In the genomic region with DNA sequence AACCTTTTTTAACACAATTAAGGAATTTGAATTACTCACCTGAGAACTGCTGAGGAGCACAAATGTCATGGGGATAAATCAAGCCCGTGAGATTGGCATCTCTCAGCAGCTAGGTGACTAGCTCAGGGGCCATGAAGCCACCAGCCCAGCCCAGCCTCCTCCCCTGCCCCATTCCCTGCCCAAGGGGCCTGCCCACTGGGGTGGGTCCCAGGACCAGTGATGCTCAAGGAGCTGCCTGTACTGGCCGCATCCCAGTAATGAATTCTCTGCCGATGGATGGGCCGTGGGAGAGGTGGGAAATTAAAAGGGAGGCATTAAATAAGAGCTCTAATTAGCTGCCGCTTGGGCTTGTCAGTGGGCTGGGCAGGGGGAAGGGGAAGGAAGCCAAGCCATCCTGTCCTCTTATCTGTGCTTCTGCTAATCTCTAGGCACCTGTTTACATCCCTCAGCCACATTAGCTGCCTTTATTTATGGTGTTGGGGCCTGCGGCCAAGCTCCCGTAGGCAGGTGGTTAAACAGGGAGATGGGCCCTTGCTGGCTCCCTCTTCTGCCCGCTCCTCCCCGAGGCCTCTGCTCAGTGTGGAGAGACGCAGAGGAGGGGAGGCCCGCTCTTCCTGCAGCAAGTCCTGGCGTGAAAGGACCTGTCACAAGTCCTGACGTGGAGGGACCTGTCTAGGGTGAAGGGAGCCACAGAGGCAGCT, we compare ENCODE assay signal across 13 cellular contexts. TPM values are rescaled to one million over a fixed set of nuclear protein-coding genes. Genes with fewer than 3 reads are reported as not detected.
DNase-seq lines count a peak whose midpoint lies in the region; ATAC-seq and TF ChIP-seq lines count a peak whose summit lies in the region.
"Had no signal": no experiment of that assay in that cellular context is flagged by ENCODE, and none has a peak within 500 bp of the region (broad histone marks: within the 10 kb centered on the region; RNA-seq: fewer than 3 reads in every experiment).

No MANE protein-coding gene starts in this region.

- no peak overlapping the region for H3K9ac ChIP-seq in smooth muscle cell (ENCODE audit: low read depth)

- no peaks in the 10 kb centered on the region for H3F3A ChIP-seq in smooth muscle cell (ENCODE audit: low read depth)

- peaks cover 16% of the 10 kb centered on the region; the same call in 1 of the 2 replicates for H3K36me3 Mint-ChIP-seq in HFFc6 (ENCODE audit: low read depth)

- H3K4me2 ChIP-seq in smooth muscle cell = no peak overlapping the region

- H3K9me3 Mint-ChIP-seq in HFFc6 = no peaks in the 10 kb centered on the region
- H3K9me3 Mint-ChIP-seq: activated naive CD4-positive, alpha-beta T cell treated with anti-CD3 and anti-CD28 coated beads, Interleukin-2, amount 10 ng/mL, durations not matched to agents 7 days and 5 days; T-helper 2 cell treated with Interferon-gamma antibody and Interleukin-4, amounts not matched to agents 5 μg/mL and 100 μg/mL, for 36 hours had no signal

- H3K79me2 ChIP-seq in smooth muscle cell (ENCODE audit: low read depth) = no peaks in the 10 kb centered on the region

- H3K27ac ChIP-seq in SJCRH30 (peak overlapping the region; percentile 74), foreskin keratinocyte (no peak overlapping the region), smooth muscle cell (ENCODE audit: low read depth) (no peak overlapping the region)
- H3K27ac ChIP-seq: stomach had no signal

- 88% methylated on average over 13 of the region's 13 CpGs for WGBS in smooth muscle cell (ENCODE audit: low lambda C conversion rate)

- H3K4me1 Mint-ChIP-seq in HFFc6 (ENCODE audit: low read depth) = no peaks in the 10 kb centered on the region
- H3K4me1 Mint-ChIP-seq: activated naive CD4-positive, alpha-beta T cell treated with anti-CD3 and anti-CD28 coated beads, Interleukin-2, amount 10 ng/mL, durations not matched to agents 7 days and 5 days had no signal

- TF ChIP-seq CTCF in foreskin keratinocyte (conservative IDR thresholded peaks at IDR 0.05) (peak; percentile 31), smooth muscle cell (IDR thresholded peaks at IDR 0.05; ENCODE audit: borderline replicate concordance, insufficient read depth, poor library complexity, severe bottlenecking) (no peak), HFFc6 (IDR thresholded peaks at IDR 0.05) (no peak)

- ATAC-seq in foreskin keratinocyte = peak; percentile 36
- ATAC-seq: activated CD8-positive, alpha-beta T cell treated with anti-CD3 and anti-CD28 coated beads, Interleukin-2, amount 10 ng/mL, durations not matched to agents 7 days and 5 days had no signal

- H3K27ac Mint-ChIP-seq in HFFc6 = no peak overlapping the region
- H3K27ac Mint-ChIP-seq: activated CD8-positive, alpha-beta T cell treated with anti-CD3 and anti-CD28 coated beads, Interleukin-2, amount 10 ng/mL, durations not matched to agents 7 days and 5 days; activated naive CD4-positive, alpha-beta T cell treated with anti-CD3 and anti-CD28 coated beads, Interleukin-2, amount 10 ng/mL, durations not matched to agents 7 days and 5 days; T-helper 2 cell treated with Interferon-gamma antibody and Interleukin-4, amounts not matched to agents 5 μg/mL and 100 μg/mL, for 36 hours had no signal

- DNase-seq in D341Med (ENCODE audit: low spot score) (peak; percentile 78), NCI-H2081 (lab: John Stamatoyannopoulos, UW) (peak; percentile 83 to 95), SJCRH30 (peak; percentile 93 to 98), foreskin keratinocyte (peak in 1 of 2 donors; percentile 45), activated gamma-delta T cell (lab: John Stamatoyannopoulos, UW) (no peak), smooth muscle cell (lab: John Stamatoyannopoulos, UW; ENCODE audit: unreplicated experiment) (no peak), DMS53 (lab: John Stamatoyannopoulos, UW) (no peak), HFFc6 (no peak)
- DNase-seq: activated CD8-positive, alpha-beta T cell treated with anti-CD3 and anti-CD28 coated beads, Interleukin-2, amount 10 ng/mL, durations not matched to agents 7 days and 5 days; activated naive CD4-positive, alpha-beta T cell treated with anti-CD3 and anti-CD28 coated beads, Interleukin-2, amount 10 ng/mL, durations not matched to agents 7 days and 5 days; AML-193; stomach had no signal

- H4K20me1 ChIP-seq in smooth muscle cell (ENCODE audit: low read depth) = no peaks in the 10 kb centered on the region

- H3K36me3 ChIP-seq in SJCRH30 = peaks cover 73% of the 10 kb centered on the region
- H3K36me3 ChIP-seq in smooth muscle cell (ENCODE audit: low read depth) = no peaks in the 10 kb centered on the region

- peaks cover 6% of the 10 kb centered on the region for H3K27me3 Mint-ChIP-seq in HFFc6 (ENCODE audit: insufficient read depth)
- H3K27me3 Mint-ChIP-seq: activated naive CD4-positive, alpha-beta T cell treated with anti-CD3 and anti-CD28 coated beads, Interleukin-2, amount 10 ng/mL, durations not matched to agents 7 days and 5 days had no signal

- H3K27me3 ChIP-seq in SJCRH30 (no peaks in the 10 kb centered on the region), foreskin keratinocyte (no peaks in the 10 kb centered on the region), smooth muscle cell (ENCODE audit: low read depth) (no peaks in the 10 kb centered on the region)
- H3K27me3 ChIP-seq: stomach had no signal

- H3K4me3 ChIP-seq in SJCRH30 (no peak overlapping the region), smooth muscle cell (no peak overlapping the region)
- H3K4me3 ChIP-seq: stomach had no signal

- no peak overlapping the region for H2AFZ ChIP-seq in smooth muscle cell (ENCODE audit: low read depth)

- H3K9me3 ChIP-seq in SJCRH30 (replicated peaks) = no peaks in the 10 kb centered on the region
- H3K9me3 ChIP-seq in smooth muscle cell (replicated peaks; ENCODE audit: low read depth) = no peaks in the 10 kb centered on the region
- H3K9me3 ChIP-seq: stomach had no signal

- H3K4me1 ChIP-seq in SJCRH30 (peaks cover 23% of the 10 kb centered on the region), foreskin keratinocyte (no peaks in the 10 kb centered on the region), smooth muscle cell (ENCODE audit: low read depth) (no peaks in the 10 kb centered on the region)
- H3K4me1 ChIP-seq: stomach had no signal

- no peak overlapping the region for H3K4me3 Mint-ChIP-seq in HFFc6
- H3K4me3 Mint-ChIP-seq: activated CD8-positive, alpha-beta T cell treated with anti-CD3 and anti-CD28 coated beads, Interleukin-2, amount 10 ng/mL, durations not matched to agents 7 days and 5 days; activated naive CD4-positive, alpha-beta T cell treated with anti-CD3 and anti-CD28 coated beads, Interleukin-2, amount 10 ng/mL, durations not matched to agents 7 days and 5 days; T-helper 2 cell treated with Interferon-gamma antibody and Interleukin-4, amounts not matched to agents 5 μg/mL and 100 μg/mL, for 36 hours had no signal

RNA-seq across cellular contexts. Expression of gene PIPOX, which starts 48.8 kb away (rescaled TPM):
- total RNA-seq in SJCRH30 (2014; rRNA removed; shearing (Covaris generic)) = 91.7 and 96.8 TPM in 2 replicates
- total RNA-seq in foreskin keratinocyte = 0.25 TPM in 1 of 2 replicates, not detected in the other
- polyA plus RNA-seq in foreskin keratinocyte = not detected in 2 replicates
- total RNA-seq in smooth muscle cell = 0.63 and 0.94 TPM in 2 replicates
- 1.3 and 1.9 TPM in 2 replicates for polyA plus RNA-seq in smooth muscle cell
- under 1 TPM; 0.17 to 0.73 (median 0.44) TPM for total RNA-seq in HFFc6 (2021; fragmentation: NEBNext Ultra II Directional; extraction: Animal tissue kit (Norgen Biotek cat#: 25700))

Comparison
In these comparisons a context has a peak if more than half of its experiments do, and no peak if none do; other contexts are left out.
1. DNase-seq: peak in D341Med (single experiment), NCI-H2081 (2 of 2) and SJCRH30 (2 of 2); none in activated gamma-delta T cell (single experiment), smooth muscle cell (single experiment), DMS53 (single experiment) and HFFc6 (single experiment).
2. RNA of gene PIPOX, which starts 48.8 kb away (total RNA-seq): 91.7 to 96.8 TPM in SJCRH30; 0.63 to 0.94 TPM in smooth muscle cell, 0.17 to 0.73 TPM in HFFc6 and 0.25 TPM in foreskin keratinocyte; every median in the first group is over 10 times any median in the second.